30 cellular contexts compared by ENCODE assay signal in genomic region chr2:169065864-169066507, GRCh38. TPM values are rescaled to one million over a fixed set of nuclear protein-coding genes. Genes with fewer than 3 reads are reported as not detected.
"Had no signal": no experiment of that assay in that cellular context is flagged by ENCODE, and none has a peak within 500 bp of the region (broad histone marks: within the 10 kb centered on the region; RNA-seq: fewer than 3 reads in every experiment).

No MANE protein-coding gene starts in this region.

- H3K27me3 Mint-ChIP-seq: activated CD4-positive, alpha-beta memory T cell treated with anti-CD3 and anti-CD28 coated beads for 36 hours; activated naive CD4-positive, alpha-beta T cell treated with anti-CD3 and anti-CD28 coated beads, Interleukin-2, amount 50 U/mL, for 24 hours; brain; naive B cell; stimulated activated memory B cell treated with anti-CD40 and anti-IgM and Interleukin-4, amounts not matched to agents 10 μg/mL and 1 μg/mL and 100 μg/mL, for 72 hours had no signal

- H3K4me3 Mint-ChIP-seq: activated CD4-positive, alpha-beta memory T cell treated with anti-CD3 and anti-CD28 coated beads for 36 hours; activated naive CD4-positive, alpha-beta T cell treated with anti-CD3 and anti-CD28 coated beads, Interleukin-2, amount 50 U/mL, for 24 hours; activated T-helper 1 cell treated with anti-CD3 and anti-CD28 coated beads, Interleukin-12 subunit alpha, Interleukin-12 subunit beta, Interleukin-2, Interleukin-4 antibody, amounts not matched to agents 30 ng/mL and 10 ng/mL and 1 ng/mL, durations not matched to agents 14 hours and 24 hours and 36 hours; brain; immature natural killer cell; naive B cell; stimulated activated memory B cell treated with anti-CD40 and anti-IgM and Interleukin-4, amounts not matched to agents 10 μg/mL and 1 μg/mL and 100 μg/mL, for 72 hours had no signal

- H3K9me3 ChIP-seq: esophagus squamous epithelium, lower lobe of right lung, mucosa of descending colon, sigmoid colon, stomach, thoracic aorta, upper lobe of right lung had no signal

- H3K4me1 ChIP-seq: lower lobe of right lung, sigmoid colon, upper lobe of right lung had no signal

- H3K36me3 Mint-ChIP-seq: activated CD4-positive, alpha-beta memory T cell treated with anti-CD3 and anti-CD28 coated beads for 36 hours; activated naive CD4-positive, alpha-beta T cell treated with anti-CD3 and anti-CD28 coated beads, Interleukin-2, amount 50 U/mL, for 24 hours; brain; immature natural killer cell; naive B cell; stimulated activated memory B cell treated with anti-CD40 and anti-IgM and Interleukin-4, amounts not matched to agents 10 μg/mL and 1 μg/mL and 100 μg/mL, for 72 hours had no signal

- H3K36me3 ChIP-seq: esophagus squamous epithelium, lower lobe of right lung, sigmoid colon, stomach, thoracic aorta, upper lobe of right lung had no signal

- H3K27me3 ChIP-seq: esophagus squamous epithelium, sigmoid colon, stomach, upper lobe of right lung had no signal

- H3K4me3 ChIP-seq: esophagus squamous epithelium, lower lobe of right lung, mucosa of descending colon, sigmoid colon, smooth muscle cell, stomach, thoracic aorta, upper lobe of right lung had no signal

- ATAC-seq: left lobe of liver; stimulated activated memory B cell treated with anti-CD40 and anti-IgM and Interleukin-4, amounts not matched to agents 10 μg/mL and 1 μg/mL and 100 μg/mL, for 72 hours had no signal

- H3K4me1 Mint-ChIP-seq: activated naive CD4-positive, alpha-beta T cell treated with anti-CD3 and anti-CD28 coated beads, Interleukin-2, amount 50 U/mL, for 24 hours; brain; immature natural killer cell; stimulated activated memory B cell treated with anti-CD40 and anti-IgM and Interleukin-4, amounts not matched to agents 10 μg/mL and 1 μg/mL and 100 μg/mL, for 72 hours had no signal

- H3K27ac Mint-ChIP-seq: activated CD4-positive, alpha-beta memory T cell treated with anti-CD3 and anti-CD28 coated beads for 36 hours; activated T-helper 1 cell treated with anti-CD3 and anti-CD28 coated beads, Interleukin-12 subunit alpha, Interleukin-12 subunit beta, Interleukin-2, Interleukin-4 antibody, amounts not matched to agents 30 ng/mL and 10 ng/mL and 1 ng/mL, durations not matched to agents 14 hours and 24 hours and 36 hours; brain; stimulated activated memory B cell treated with anti-CD40 and anti-IgM and Interleukin-4, amounts not matched to agents 10 μg/mL and 1 μg/mL and 100 μg/mL, for 72 hours had no signal

- DNase-seq: activated CD4-positive, alpha-beta memory T cell treated with anti-CD3 and anti-CD28 coated beads for 36 hours; activated CD4-positive, alpha-beta T cell treated with anti-CD3 and anti-CD28 coated beads for 48 hours; activated gamma-delta T cell; activated T-cell treated with anti-CD3 and anti-CD28 coated beads for 4 hours; aorta; central memory CD4-positive, alpha-beta T cell; esophagus squamous epithelium; foreskin melanocyte; immature natural killer cell; lower lobe of right lung; mesendoderm; mucosa of descending colon; naive B cell; occipital lobe; sigmoid colon; stimulated activated CD4-positive, alpha-beta T cell treated with anti-CD3 and anti-CD28 coated beads, Interleukin-15, amount 100 ng/mL, for 24 hours; stomach; SW 1271; upper lobe of right lung had no signal

- H3K9me3 Mint-ChIP-seq: activated CD4-positive, alpha-beta memory T cell treated with anti-CD3 and anti-CD28 coated beads for 36 hours; activated naive CD4-positive, alpha-beta T cell treated with anti-CD3 and anti-CD28 coated beads, Interleukin-2, amount 50 U/mL, for 24 hours; activated T-helper 1 cell treated with anti-CD3 and anti-CD28 coated beads, Interleukin-12 subunit alpha, Interleukin-12 subunit beta, Interleukin-2, Interleukin-4 antibody, amounts not matched to agents 30 ng/mL and 10 ng/mL and 1 ng/mL, durations not matched to agents 14 hours and 24 hours and 36 hours; immature natural killer cell; stimulated activated memory B cell treated with anti-CD40 and anti-IgM and Interleukin-4, amounts not matched to agents 10 μg/mL and 1 μg/mL and 100 μg/mL, for 72 hours had no signal

- H3K27ac ChIP-seq: esophagus squamous epithelium, lower lobe of right lung, sigmoid colon, thoracic aorta, upper lobe of right lung had no signal

RNA-seq across cellular contexts. Expression of gene DHRS9, which starts 3.4 kb away (rescaled TPM):
- total RNA-seq: kidney epithelial cell, renal cortical epithelial cell had no signal
- polyA plus RNA-seq: neural cell had no signal

RNA-seq across cellular contexts. Expression of gene ABCB11, which starts 34.9 kb away (rescaled TPM):
- total RNA-seq: activated CD4-positive, alpha-beta memory T cell treated with anti-CD3 and anti-CD28 coated beads for 36 hours; activated T-helper 1 cell treated with anti-CD3 and anti-CD28 coated beads, Interleukin-12 subunit alpha, Interleukin-12 subunit beta, Interleukin-2, Interleukin-4 antibody, amounts not matched to agents 30 ng/mL and 10 ng/mL and 1 ng/mL, durations not matched to agents 14 hours and 24 hours and 36 hours; kidney epithelial cell; renal cortical epithelial cell; T-helper 2 cell treated with Interferon-gamma antibody and Interleukin-4, amounts not matched to agents 100 ng/mL and 5 ng/mL, for 36 hours; thoracic aorta had no signal
- polyA plus RNA-seq: immature natural killer cell, neural cell, stomach had no signal
